1 cellular context compared by ENCODE assay signal in genomic region chr2:99883356-99883867, GRCh38.
TF ChIP-seq lines count a peak whose summit lies in the region.

No MANE protein-coding gene starts in this region.

TF ChIP-seq in IMR-90, 13 proteins besides CTCF, POLR2A, EP300 and RAD21:
- 0 out of 2 replicates have a peak, but pooled peaks have one; percentile 22 for TF ChIP-seq MAFK (IDR thresholded peaks at IDR 0.05; ENCODE audit: low read depth, low read length)
- no peak for TF ChIP-seq CEBPB (IDR thresholded peaks at IDR 0.05; ENCODE audit: low read depth, low read length)
- TF ChIP-seq, protein P1, sequence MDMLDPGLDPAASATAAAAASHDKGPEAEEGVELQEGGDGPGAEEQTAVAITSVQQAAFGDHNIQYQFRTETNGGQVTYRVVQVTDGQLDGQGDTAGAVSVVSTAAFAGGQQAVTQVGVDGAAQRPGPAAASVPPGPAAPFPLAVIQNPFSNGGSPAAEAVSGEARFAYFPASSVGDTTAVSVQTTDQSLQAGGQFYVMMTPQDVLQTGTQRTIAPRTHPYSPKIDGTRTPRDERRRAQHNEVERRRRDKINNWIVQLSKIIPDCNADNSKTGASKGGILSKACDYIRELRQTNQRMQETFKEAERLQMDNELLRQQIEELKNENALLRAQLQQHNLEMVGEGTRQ (IDR thresholded peaks at IDR 0.05; ENCODE audit: low read depth, low read length): no peak
TF ChIP-seq in IMR-90: peak in this region for 1.
